Comparison of ENCODE assay signal across 12 cellular contexts in genomic region chr1:112770724-112771123, GRCh38. TPM values are rescaled to one million over a fixed set of nuclear protein-coding genes. Genes with fewer than 3 reads are reported as not detected.
DNase-seq lines count a peak whose midpoint lies in the region; ATAC-seq and TF ChIP-seq lines count a peak whose summit lies in the region.
"Had no signal": no experiment of that assay in that cellular context is flagged by ENCODE, and none has a peak within 500 bp of the region (broad histone marks: within the 10 kb centered on the region; RNA-seq: fewer than 3 reads in every experiment).

No MANE protein-coding gene starts in this region.

- H3K4me1 Mint-ChIP-seq in CD8-positive, alpha-beta memory T cell = peaks cover 3 to 17% (median 15%) of the 10 kb centered on the region in 3 donors
- H3K4me1 Mint-ChIP-seq in IgD-negative memory B cell (peaks cover 4 to 13% (median 11%) of the 10 kb centered on the region in 3 donors), T-helper 17 cell (peaks cover 11% of the 10 kb centered on the region)
- H3K4me1 Mint-ChIP-seq: CD14-positive monocyte had no signal

- no peak for TF ChIP-seq CTCF in fibroblast of the aortic adventitia (IDR thresholded peaks at IDR 0.05; ENCODE audit: insufficient read depth, low read length)

- peaks cover 0 to 12% of the 10 kb centered on the region in 2 donors for H3K27me3 Mint-ChIP-seq in CD8-positive, alpha-beta memory T cell
- H3K27me3 Mint-ChIP-seq in IgD-negative memory B cell = peaks cover 12% of the 10 kb centered on the region
- H3K27me3 Mint-ChIP-seq in T-helper 17 cell = peaks cover 13% of the 10 kb centered on the region

- H3K4me1 ChIP-seq in CD8-positive, alpha-beta memory T cell (ENCODE audit: insufficient read depth, low read length) = no peaks in the 10 kb centered on the region

- no peak overlapping the region for H3K4me3 ChIP-seq in CD8-positive, alpha-beta memory T cell (ENCODE audit: low read length)
- no peak overlapping the region for H3K4me3 ChIP-seq in fibroblast of the aortic adventitia (ENCODE audit: low read depth, low read length)
- H3K4me3 ChIP-seq: GM23248 had no signal

- peak overlapping the region in 2 of 8 donors; percentile 17 to 63 for H3K27ac Mint-ChIP-seq in CD8-positive, alpha-beta memory T cell
- H3K27ac Mint-ChIP-seq in IgD-negative memory B cell (no peak overlapping the region), T-helper 17 cell (peak overlapping the region; percentile 34)

- no peaks in the 10 kb centered on the region for H3K27me3 ChIP-seq in CD8-positive, alpha-beta memory T cell (ENCODE audit: insufficient read depth, low read length, poor library complexity, severe bottlenecking)

- CTCF ChIA-PET in CD8-positive, alpha-beta memory T cell (lab: Charles Lee) = no interaction called here

- H3K9me3 Mint-ChIP-seq in CD8-positive, alpha-beta memory T cell = peaks cover 0 to 6% (median 2%) of the 10 kb centered on the region in 5 donors
- peaks cover 0 to 5% (median 4%) of the 10 kb centered on the region in 3 donors for H3K9me3 Mint-ChIP-seq in IgD-negative memory B cell

- no peaks in the 10 kb centered on the region for H3K36me3 ChIP-seq in CD8-positive, alpha-beta memory T cell (ENCODE audit: insufficient read depth, low read length)

- no peak for ATAC-seq in T-helper 17 cell
- ATAC-seq: HCT116 had no signal

- no peak for DNase-seq in CD8-positive, alpha-beta memory T cell
- DNase-seq in T-helper 17 cell (no peak), fibroblast of the aortic adventitia (ENCODE audit: low read depth) (peak; percentile 25), DMS79 treated with DMSO at 0.1 percent for 48 hours (lab: John Stamatoyannopoulos, UW) (no peak), NCI-H146 treated with DMSO at 0.1 percent for 48 hours (lab: John Stamatoyannopoulos, UW; ENCODE audit: unreplicated experiment) (no peak), posterior cingulate gyrus (no peak)
- DNase-seq: DMS 273 treated with DMSO at 0.1 percent for 48 hours, GM23248 had no signal

- no peaks in the 10 kb centered on the region for H3K9me3 ChIP-seq in CD8-positive, alpha-beta memory T cell (ENCODE audit: low read length)
- H3K9me3 ChIP-seq in T-helper 17 cell (ENCODE audit: control insufficient read depth, low read length, poor library complexity, severe bottlenecking) = no peaks in the 10 kb centered on the region

- H3K36me3 Mint-ChIP-seq in CD8-positive, alpha-beta memory T cell = peaks cover 0 to 4% (median 0%) of the 10 kb centered on the region in 3 donors
- H3K36me3 Mint-ChIP-seq in IgD-negative memory B cell = peaks cover 3% of the 10 kb centered on the region
- no peaks in the 10 kb centered on the region for H3K36me3 Mint-ChIP-seq in T-helper 17 cell (ENCODE audit: low read depth)
- H3K36me3 Mint-ChIP-seq: CD14-positive monocyte had no signal

- POLR2A ChIA-PET in CD8-positive, alpha-beta memory T cell (lab: Charles Lee) = no interaction called here

- no peak overlapping the region for H3K27ac ChIP-seq in CD8-positive, alpha-beta memory T cell (ENCODE audit: low read depth, low read length)
- H3K27ac ChIP-seq: GM23248, KMS-11 had no signal

- intact Hi-C loops in posterior cingulate gyrus (cut with DNase I) = no loop called here

- peak overlapping the region in 5 of 7 donors; percentile 38 to 83 (median 41) for H3K4me3 Mint-ChIP-seq in CD8-positive, alpha-beta memory T cell
- H3K4me3 Mint-ChIP-seq in IgD-negative memory B cell (peak overlapping the region in 3 of 4 donors; percentile 51 to 82 (median 52)), T-helper 17 cell (peak overlapping the region; percentile 28)
- H3K4me3 Mint-ChIP-seq: CD14-positive monocyte had no signal

RNA-seq across cellular contexts. Expression of gene PPM1J, which starts 55.6 kb away (rescaled TPM):
- total RNA-seq in CD8-positive, alpha-beta memory T cell = under 1 TPM in 1 of 2 experiments, not detected in 1; 0.33 TPM
- polyA plus RNA-seq in CD8-positive, alpha-beta memory T cell = not detected
- 1.4 TPM for polyA plus RNA-seq in IgD-negative memory B cell
- total RNA-seq in T-helper 17 cell (under 1 TPM; 0.20 to 0.42 TPM), fibroblast of the aortic adventitia (ENCODE audit: low replicate concordance) (0.63 and 1.8 TPM in 2 replicates)
